Comparison of ENCODE assay signal across 32 cellular contexts in the genomic region with DNA sequence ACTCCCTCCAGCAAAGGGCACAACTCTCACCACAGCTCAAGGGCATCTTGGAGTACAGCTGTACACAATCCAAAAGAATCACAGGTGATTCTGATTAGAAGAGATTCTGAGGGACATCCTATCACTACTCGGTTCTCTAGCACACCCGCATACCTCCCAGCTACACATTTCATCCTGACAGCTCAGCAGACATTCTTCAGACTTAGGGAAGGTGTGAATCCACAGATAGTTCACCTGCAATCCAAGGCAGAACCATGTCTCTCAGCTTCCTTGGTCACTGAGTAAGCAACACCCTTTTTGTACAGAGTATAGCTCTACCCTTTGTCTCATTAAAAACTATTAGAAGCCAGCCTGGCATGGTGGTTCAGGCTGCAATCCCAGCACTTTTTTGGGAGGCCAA. TPM values are rescaled to one million over a fixed set of nuclear protein-coding genes. Genes with fewer than 3 reads are reported as not detected.
"Had no signal": no experiment of that assay in that cellular context is flagged by ENCODE, and none has a peak within 500 bp of the region (broad histone marks: within the 10 kb centered on the region; RNA-seq: fewer than 3 reads in every experiment).

No MANE protein-coding gene starts in this region.

- H3K4me1 ChIP-seq: ascending aorta, gastroesophageal sphincter had no signal

- H3K27ac ChIP-seq: ascending aorta, brain microvascular endothelial cell, esophagus squamous epithelium, gastroesophageal sphincter had no signal

- H3K4me1 Mint-ChIP-seq: activated naive CD4-positive, alpha-beta T cell treated with anti-CD3 and anti-CD28 coated beads, Interleukin-2, amount 10 ng/mL, durations not matched to agents 7 days and 5 days had no signal

- H3K27ac Mint-ChIP-seq: activated CD4-positive, alpha-beta memory T cell treated with anti-CD3 and anti-CD28 coated beads for 36 hours; activated CD4-positive, alpha-beta T cell treated with anti-CD3 and anti-CD28 coated beads for 36 hours; activated CD4-positive, alpha-beta T cell treated with anti-CD3 and anti-CD28 coated beads, Interleukin-2, amount 10 ng/mL, durations not matched to agents 24 days and 14 days; activated CD8-positive, alpha-beta T cell treated with anti-CD3 and anti-CD28 coated beads, Interleukin-2, amount 10 ng/mL, durations not matched to agents 7 days and 5 days; activated naive CD4-positive, alpha-beta T cell treated with anti-CD3 and anti-CD28 coated beads, Interleukin-2, amount 10 ng/mL, durations not matched to agents 7 days and 5 days; activated naive CD4-positive, alpha-beta T cell treated with anti-CD3 and anti-CD28 coated beads, Interleukin-2, amount 50 U/mL, for 72 hours; activated naive CD8-positive, alpha-beta T cell treated with anti-CD3 and anti-CD28 coated beads, Interleukin-2, amount 10 ng/mL, durations not matched to agents 7 days and 5 days; activated T-cell treated with anti-CD3 and anti-CD28 coated beads, Interleukin-2, amount 50 U/mL, for 24 hours; activated T-cell treated with anti-CD3 and anti-CD28 coated beads, Interleukin-2, amount 50 U/mL, for 72 hours; effector memory CD8-positive, alpha-beta T cell had no signal

- H3K36me3 ChIP-seq: ascending aorta, brain microvascular endothelial cell, esophagus squamous epithelium, gastroesophageal sphincter had no signal

- H3K4me3 ChIP-seq: ascending aorta, esophagus squamous epithelium, gastroesophageal sphincter had no signal

- H3K4me3 Mint-ChIP-seq: activated CD4-positive, alpha-beta memory T cell treated with anti-CD3 and anti-CD28 coated beads for 36 hours; activated CD4-positive, alpha-beta T cell treated with anti-CD3 and anti-CD28 coated beads for 36 hours; activated CD4-positive, alpha-beta T cell treated with anti-CD3 and anti-CD28 coated beads, Interleukin-2, amount 10 ng/mL, durations not matched to agents 24 days and 14 days; activated CD8-positive, alpha-beta T cell treated with anti-CD3 and anti-CD28 coated beads, Interleukin-2, amount 10 ng/mL, durations not matched to agents 7 days and 5 days; activated naive CD4-positive, alpha-beta T cell treated with anti-CD3 and anti-CD28 coated beads, Interleukin-2, amount 10 ng/mL, durations not matched to agents 7 days and 5 days; activated naive CD8-positive, alpha-beta T cell treated with anti-CD3 and anti-CD28 coated beads, Interleukin-2, amount 10 ng/mL, durations not matched to agents 7 days and 5 days; activated T-cell treated with anti-CD3 and anti-CD28 coated beads, Interleukin-2, amount 50 U/mL, for 24 hours; activated T-cell treated with anti-CD3 and anti-CD28 coated beads, Interleukin-2, amount 50 U/mL, for 72 hours; effector memory CD8-positive, alpha-beta T cell had no signal

- H3K27me3 ChIP-seq: ascending aorta, brain microvascular endothelial cell had no signal

- H3K9me3 Mint-ChIP-seq: activated CD4-positive, alpha-beta memory T cell treated with anti-CD3 and anti-CD28 coated beads for 36 hours; activated CD4-positive, alpha-beta T cell treated with anti-CD3 and anti-CD28 coated beads, Interleukin-2, amount 10 ng/mL, durations not matched to agents 24 days and 14 days; activated naive CD4-positive, alpha-beta T cell treated with anti-CD3 and anti-CD28 coated beads, Interleukin-2, amount 10 ng/mL, durations not matched to agents 7 days and 5 days; activated naive CD4-positive, alpha-beta T cell treated with anti-CD3 and anti-CD28 coated beads, Interleukin-2, amount 50 U/mL, for 72 hours; activated naive CD8-positive, alpha-beta T cell treated with anti-CD3 and anti-CD28 coated beads, Interleukin-2, amount 10 ng/mL, durations not matched to agents 7 days and 5 days; activated T-cell treated with anti-CD3 and anti-CD28 coated beads, Interleukin-2, amount 50 U/mL, for 24 hours; activated T-cell treated with anti-CD3 and anti-CD28 coated beads, Interleukin-2, amount 50 U/mL, for 72 hours; effector memory CD8-positive, alpha-beta T cell had no signal

- H3K9me3 ChIP-seq: ascending aorta, esophagus squamous epithelium, gastroesophageal sphincter had no signal

- H3K36me3 Mint-ChIP-seq: activated CD4-positive, alpha-beta memory T cell treated with anti-CD3 and anti-CD28 coated beads for 36 hours; activated naive CD4-positive, alpha-beta T cell treated with anti-CD3 and anti-CD28 coated beads, Interleukin-2, amount 10 ng/mL, durations not matched to agents 7 days and 5 days; activated naive CD4-positive, alpha-beta T cell treated with anti-CD3 and anti-CD28 coated beads, Interleukin-2, amount 50 U/mL, for 72 hours; activated naive CD8-positive, alpha-beta T cell treated with anti-CD3 and anti-CD28 coated beads, Interleukin-2, amount 10 ng/mL, durations not matched to agents 7 days and 5 days had no signal

- DNase-seq: activated CD4-positive, alpha-beta memory T cell treated with anti-CD3 and anti-CD28 coated beads for 36 hours; activated CD4-positive, alpha-beta T cell treated with anti-CD3 and anti-CD28 coated beads for 36 hours; activated CD4-positive, alpha-beta T cell treated with anti-CD3 and anti-CD28 coated beads, Interleukin-2, amount 10 ng/mL, durations not matched to agents 24 days and 14 days; activated CD4-positive, CD25-positive, alpha-beta regulatory T cell; activated CD4-positive, CD25-positive, alpha-beta regulatory T cell treated with anti-CD3 and anti-CD28 coated beads, Interleukin-2, amount 50 U/mL, for 72 hours; activated CD8-positive, alpha-beta memory T cell treated with anti-CD3 and anti-CD28 coated beads, Interleukin-2, amount 50 U/mL, for 48 hours; activated CD8-positive, alpha-beta T cell treated with anti-CD3 and anti-CD28 coated beads, Interleukin-2, amount 10 ng/mL, durations not matched to agents 7 days and 5 days; activated gamma-delta T cell; activated naive CD4-positive, alpha-beta T cell; activated naive CD4-positive, alpha-beta T cell treated with anti-CD3 and anti-CD28 coated beads, Interleukin-2, amount 10 ng/mL, durations not matched to agents 7 days and 5 days; activated naive CD8-positive, alpha-beta T cell treated with anti-CD3 and anti-CD28 coated beads, Interleukin-2, amount 10 ng/mL, durations not matched to agents 7 days and 5 days; activated T-cell treated with anti-CD3 and anti-CD28 coated beads for 4 hours; activated T-cell treated with anti-CD3 and anti-CD28 coated beads, Interleukin-2, amount 50 U/mL, for 24 hours; activated T-cell treated with anti-CD3 and anti-CD28 coated beads, Interleukin-2, amount 50 U/mL, for 72 hours; brain microvascular endothelial cell; caudate nucleus; cortex of kidney; dermis blood vessel endothelial cell; effector CD4-positive, alpha-beta T cell; effector memory CD8-positive, alpha-beta T cell; erythroblast; esophagus squamous epithelium; foreskin melanocyte had no signal

- FAIRE-seq: colon had no signal

- H3K27me3 Mint-ChIP-seq: activated CD4-positive, alpha-beta memory T cell treated with anti-CD3 and anti-CD28 coated beads for 36 hours had no signal

- ATAC-seq: activated CD4-positive, alpha-beta T cell treated with anti-CD3 and anti-CD28 coated beads for 36 hours; activated CD8-positive, alpha-beta T cell treated with anti-CD3 and anti-CD28 coated beads, Interleukin-2, amount 10 ng/mL, durations not matched to agents 7 days and 5 days; activated naive CD4-positive, alpha-beta T cell treated with anti-CD3 and anti-CD28 coated beads, Interleukin-2, amount 50 U/mL, for 72 hours; activated T-cell treated with anti-CD3 and anti-CD28 coated beads, Interleukin-2, amount 50 U/mL, for 72 hours; effector memory CD8-positive, alpha-beta T cell; gastroesophageal sphincter had no signal

RNA-seq across cellular contexts. Expression of gene FGF8, which starts 54.1 kb away (rescaled TPM):
- total RNA-seq: activated CD4-positive, alpha-beta memory T cell treated with anti-CD3 and anti-CD28 coated beads for 36 hours; activated CD8-positive, alpha-beta T cell treated with anti-CD3 and anti-CD28 coated beads, Interleukin-2, amount 10 ng/mL, durations not matched to agents 7 days and 5 days; activated naive CD4-positive, alpha-beta T cell treated with anti-CD3 and anti-CD28 coated beads, Interleukin-2, amount 50 U/mL, for 72 hours; activated naive CD8-positive, alpha-beta T cell treated with anti-CD3 and anti-CD28 coated beads, Interleukin-2, amount 10 ng/mL, durations not matched to agents 7 days and 5 days; ascending aorta; chondrocyte; dermis blood vessel endothelial cell; esophagus squamous epithelium; fibroblast of lung; fibroblast of villous mesenchyme; gastroesophageal sphincter; glomerular endothelial cell; T-helper 1 cell treated with Interleukin-12 subunit alpha and Interleukin-12 subunit beta and Interleukin-4 antibody, amounts not matched to agents 30 ng/mL and 1 ng/mL, for 36 hours had no signal
- polyA plus RNA-seq: fibroblast of lung had no signal
